8 cellular contexts compared by ENCODE assay signal in the genomic region with DNA sequence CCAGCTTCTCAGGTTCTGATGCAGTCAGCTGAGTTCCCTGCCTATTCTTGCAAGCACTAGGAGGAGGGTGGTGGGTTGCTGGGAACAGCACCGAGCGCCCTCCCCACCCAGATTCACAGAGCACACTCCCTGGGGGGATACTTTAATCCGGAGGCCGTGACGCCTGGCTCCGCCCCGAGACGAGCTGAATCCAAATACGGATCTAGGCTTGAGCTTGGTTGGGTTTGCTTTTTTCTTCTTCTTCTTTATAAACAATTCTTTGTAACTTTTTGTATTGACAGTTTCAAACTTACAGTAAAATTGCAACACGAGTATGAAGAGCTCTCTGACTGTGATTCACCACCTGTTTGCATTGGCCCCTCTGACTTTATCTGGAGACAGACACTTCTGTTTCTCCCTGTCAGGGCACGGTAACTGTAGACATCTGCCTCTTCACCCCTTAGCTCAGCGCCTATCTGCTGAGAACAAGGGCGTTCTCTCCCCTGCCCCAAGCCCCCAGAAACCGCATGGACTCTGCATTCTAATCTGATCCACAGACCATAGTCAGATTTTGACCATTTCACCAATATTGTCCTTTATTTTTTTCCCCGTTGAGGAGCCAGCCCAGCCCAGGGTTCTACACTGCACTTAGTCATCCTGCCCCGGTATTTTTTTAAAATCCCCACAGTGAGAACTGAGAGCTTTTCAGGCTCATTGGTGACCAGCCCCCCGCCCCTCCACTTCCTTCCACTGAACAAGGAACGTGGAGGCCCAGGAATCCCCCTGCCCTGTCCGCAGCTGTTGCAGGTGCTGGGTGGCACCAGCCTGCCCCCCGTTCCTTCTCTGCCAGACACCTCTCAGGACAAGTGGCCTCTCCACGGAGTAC. TPM values are rescaled to one million over a fixed set of nuclear protein-coding genes. Genes with fewer than 3 reads are reported as not detected.
DNase-seq lines count a peak whose midpoint lies in the region; ATAC-seq, FAIRE-seq and TF ChIP-seq lines count a peak whose summit lies in the region.

No MANE protein-coding gene starts in this region.

- H3K36me3 ChIP-seq in HepG2 (replicated peaks in 1 of 2; ENCODE audit: control insufficient read depth in 1 of 2, insufficient read depth in 2 of 2, low read length in 2 of 2) (peaks cover 0 to 7% of the 10 kb centered on the region in 2 experiments; a peak in 2 of 5 replicates), right lobe of liver (no peaks in the 10 kb centered on the region), stomach (peaks cover 3 to 33% (median 29%) of the 10 kb centered on the region in 4 donors)

- peak overlapping the region; percentile 59 for H3K4me2 ChIP-seq in HepG2 (ENCODE audit: low read depth, low read length)

- in situ Hi-C loops in HepG2 (cut with HindIII; ENCODE audit: extremely low pct_ligation_motif_present, low pct_unique_long_range_greater_than_20kb): no loop called here
- in situ Hi-C loops in ACHN (cut with HindIII; ENCODE audit: low pct_ligation_motif_present, low pct_unique_long_range_greater_than_20kb, low sequenced_read_pairs): no loop called here

- peak overlapping the region; percentile 24 for H3K27ac ChIP-seq in HepG2 (ENCODE audit: extremely low read length, insufficient read depth, low read length)
- no peak overlapping the region for H3K27ac ChIP-seq in right lobe of liver
- H3K27ac ChIP-seq in stomach: peak overlapping the region in 4 of 5 donors; percentile 25 to 68 (median 66)

- peaks cover 41% of the 10 kb centered on the region for H3K4me1 ChIP-seq in HepG2 (ENCODE audit: insufficient read depth, low read length)
- peaks cover 0 to 9% (median 4%) of the 10 kb centered on the region in 4 donors for H3K4me1 ChIP-seq in right lobe of liver
- peaks cover 8 to 57% (median 28%) of the 10 kb centered on the region in 4 donors for H3K4me1 ChIP-seq in stomach

- ATAC-seq in HepG2 (peak; percentile 60), right lobe of liver (no peak), HG03442 (IDR thresholded peaks at IDR 0.05; ENCODE audit: unreplicated experiment) (peak; percentile 41), left ventricle myocardium superior (peak; percentile 39), HG03565 (IDR thresholded peaks at IDR 0.05; ENCODE audit: unreplicated experiment) (no peak)

- CTCF ChIA-PET in HepG2 (lab: Yijun Ruan, JAX; ENCODE audit: low intra/inter-chr PET ratio, low total read pairs): interaction anchor here (1.3 kb wide), 1 partner anchor 13 kb away, joined by 4 read pairs; no protein-coding TSS in a partner anchor

- peaks cover 4% of the 10 kb centered on the region for H3K79me2 ChIP-seq in HepG2 (ENCODE audit: insufficient read depth, low read length)

- H3K4me3 ChIP-seq in HepG2 (replicated peaks in 1 of 3; ENCODE audit: insufficient read depth in 1 of 3, low read depth in 2 of 3, low read length in 3 of 3) (peak overlapping the region in 1 of 3 experiments; percentile 37; a peak in 2 of 6 replicates), right lobe of liver (no peak overlapping the region), stomach (peak overlapping the region in 1 of 4 donors; percentile 8)

- TF ChIP-seq CTCF in HepG2 (CRISPR knock-in tag; IDR thresholded peaks at IDR 0.05) (no peak), right lobe of liver (IDR thresholded peaks at IDR 0.05) (no peak), stomach (IDR thresholded peaks at IDR 0.05) (no peak)

- peak overlapping the region; percentile 44 for H3K9ac ChIP-seq in HepG2 (ENCODE audit: insufficient read depth, low read depth, low read length)

- no peak for TF ChIP-seq POLR2A in HepG2 (IDR thresholded peaks at IDR 0.05; ENCODE audit: insufficient read depth in 1 of 2, low read depth in 2 of 2, low read length in 2 of 2)
- TF ChIP-seq POLR2A in right lobe of liver (IDR thresholded peaks at IDR 0.05): no peak
- no peak for TF ChIP-seq POLR2A in stomach (IDR thresholded peaks at IDR 0.05)

- intact Hi-C loops in HepG2 (cut with micrococcal nuclease; ENCODE audit: unreplicated experiment) (no loop called here), right lobe of liver (cut with DNase I) (no loop called here), left ventricle myocardium superior (cut with micrococcal nuclease) (no loop called here), stomach (cut with DNase I; ENCODE audit: low total_unique reads) (no loop called here)

- 49% methylated on average over 21 of the region's 21 CpGs for WGBS in HepG2 (ENCODE audit: low lambda C conversion rate)
- WGBS in right lobe of liver (ENCODE audit: insufficient coverage, low coverage, low lambda C conversion rate, missing lambda C conversion rate): 56% methylated on average over 17 of the region's 21 CpGs
- 24 to 42% (median 33%) methylated on average over 20 to 21 of the region's 21 CpGs for WGBS in stomach, 5 donors

- peaks cover 3% of the 10 kb centered on the region; the same call in 1 of the 2 replicates for H4K20me1 ChIP-seq in HepG2 (ENCODE audit: insufficient read depth, low read length)

- H3K9me3 ChIP-seq in HepG2 (ENCODE audit: low read length) (no peaks in the 10 kb centered on the region), right lobe of liver (no peaks in the 10 kb centered on the region), stomach (no peaks in the 10 kb centered on the region)

- no peak overlapping the region for H2AFZ ChIP-seq in HepG2 (ENCODE audit: low read length)

- FAIRE-seq in HepG2 (lab: Jason Lieb, UNC): peak; percentile 75

- peak; percentile 68 for DNase-seq in HepG2 (ENCODE audit: low spot score)
- DNase-seq in right lobe of liver: no peak
- peak; percentile 76 to 81 for DNase-seq in activated T-cell treated with anti-CD3 and anti-CD28 coated beads, Interleukin-2, amount 50 U/mL, for 48 hours
- no peak for DNase-seq in left ventricle myocardium superior
- no peak for DNase-seq in stomach
- no peak for DNase-seq in ACHN

- H3K27me3 ChIP-seq in HepG2 (ENCODE audit: control insufficient read depth in 1 of 2, insufficient read depth in 2 of 2, low read length in 2 of 2): no peaks in the 10 kb centered on the region; a peak in 1 of 5 replicates
- H3K27me3 ChIP-seq in right lobe of liver: no peaks in the 10 kb centered on the region
- no peaks in the 10 kb centered on the region for H3K27me3 ChIP-seq in stomach

- TF ChIP-seq RAD21 in HepG2 (CRISPR knock-in tag; IDR thresholded peaks at IDR 0.05): no peak

- TF ChIP-seq EP300 in HepG2 (IDR thresholded peaks at IDR 0.05; ENCODE audit: low read depth in 2 of 2, low read length in 2 of 2) (peak in 1 of 2 experiments; percentile 28; a peak in 1 of 4 replicates), HepG2 (CRISPR knock-in tag; IDR thresholded peaks at IDR 0.05; ENCODE audit: borderline replicate concordance) (no peak), stomach (IDR thresholded peaks at IDR 0.05) (no peak)

- no TSS peak for BruUV-seq in HepG2 (replicated peaks; lab: Mats Ljungman, UMichigan)

- POLR2A ChIA-PET in HepG2 (lab: Yijun Ruan, JAX): interaction anchor here (0.6 to 2.7 kb wide), 11 partner anchors 9 to 107 kb away, joined by 3 to 18 read pairs (median 7); a partner anchor contains a TSS

RNA-seq across cellular contexts. Expression of a gene that starts 11.5 kb away (rescaled TPM):
- total RNA-seq in HepG2 (2016; rRNA removed; fragmentation: Illumina TruSeq; extraction: Trizol) (11.0 and 14.6 TPM in 2 replicates), right lobe of liver (10 to 100 TPM in 2 of 6 experiments, 1 to 10 TPM in 4; 3.7 to 16.2 (median 5.0) TPM), left ventricle myocardium superior (48.3 TPM), stomach (100 to 1,000 TPM in 1 of 5 donors, 10 to 100 TPM in 3, 1 to 10 TPM in 1; 8.0 to 105 (median 29.5) TPM)
- total RNA-seq in HepG2 (2016; cell fraction: cytosol; rRNA removed; fragmentation: Illumina TruSeq; extraction: Trizol; ENCODE audit: low read depth): 10.8 and 12.5 TPM in 2 replicates
- total RNA-seq in HepG2 (2016; cell fraction: insoluble cytoplasmic fraction; rRNA removed; fragmentation: Illumina TruSeq; extraction: Trizol): 9.8 and 14.8 TPM in 2 replicates
- 18.2 and 24.9 TPM in 2 replicates for total RNA-seq in HepG2 (2016; cell fraction: membrane; rRNA removed; fragmentation: Illumina TruSeq; extraction: Trizol)
- total RNA-seq in HepG2 (2016; cell fraction: nucleus; rRNA removed; fragmentation: Illumina TruSeq; extraction: Trizol): 14.1 and 17.3 TPM in 2 replicates
- polyA plus RNA-seq in HepG2 (2011; rRNA removed) (31.3 and 32.2 TPM in 2 replicates), stomach (10 to 100 TPM in 2 of 3 donors, 1 to 10 TPM in 1; 3.2 to 36.4 (median 13.6) TPM)
- polyA plus RNA-seq in HepG2 (2011; cell fraction: cytosol; rRNA removed): 28.4 and 38.7 TPM in 2 replicates
- 37.5 and 40.2 TPM in 2 replicates for polyA plus RNA-seq in HepG2 (2011; cell fraction: nucleus; rRNA removed)
- polyA plus RNA-seq in HepG2 (2012): 10.8 and 12.9 TPM in 2 replicates
- polyA plus RNA-seq in HepG2 (2016; cell fraction: cytosol; fragmentation: Illumina TruSeq; extraction: Trizol; ENCODE audit: low read depth): 19.8 and 23.7 TPM in 2 replicates
- polyA plus RNA-seq in HepG2 (2016; cell fraction: insoluble cytoplasmic fraction; fragmentation: Illumina TruSeq; extraction: Trizol; ENCODE audit: low read depth): 19.7 and 25.0 TPM in 2 replicates
- polyA plus RNA-seq in HepG2 (2016; cell fraction: membrane; fragmentation: Illumina TruSeq; extraction: Trizol; ENCODE audit: low read depth): 27.0 and 27.4 TPM in 2 replicates
- polyA plus RNA-seq in HepG2 (2016; cell fraction: nucleus; fragmentation: Illumina TruSeq; extraction: Trizol; ENCODE audit: insufficient read depth, low read depth): 24.9 and 31.1 TPM in 2 replicates
- polyA minus RNA-seq in HepG2 (2011; rRNA and poly(A)+ RNA removed; ENCODE audit: low replicate concordance): 46.1 and 174 TPM in 2 replicates
- polyA minus RNA-seq in HepG2 (2011; cell fraction: cytosol; rRNA and poly(A)+ RNA removed): 32.2 and 38.9 TPM in 2 replicates
- 32.4 and 35.6 TPM in 2 replicates for polyA minus RNA-seq in HepG2 (2011; cell fraction: nucleus; rRNA and poly(A)+ RNA removed)

RNA-seq across cellular contexts. Expression of a gene that starts 21.8 kb away (rescaled TPM):
- total RNA-seq in HepG2 (2016; rRNA removed; fragmentation: Illumina TruSeq; extraction: Trizol) (1.4 and 1.8 TPM in 2 replicates), right lobe of liver (10 to 100 TPM in 3 of 6 experiments, 1 to 10 TPM in 3; 3.7 to 20.0 (median 9.3) TPM), left ventricle myocardium superior (9.0 TPM), stomach (10 to 100 TPM in 3 of 5 donors, 1 to 10 TPM in 2; 7.2 to 27.5 (median 11.7) TPM)
- 0.40 and 0.44 TPM in 2 replicates for total RNA-seq in HepG2 (2016; cell fraction: cytosol; rRNA removed; fragmentation: Illumina TruSeq; extraction: Trizol; ENCODE audit: low read depth)
- total RNA-seq in HepG2 (2016; cell fraction: insoluble cytoplasmic fraction; rRNA removed; fragmentation: Illumina TruSeq; extraction: Trizol): 1.3 TPM in 2 replicates
- 1.3 and 1.4 TPM in 2 replicates for total RNA-seq in HepG2 (2016; cell fraction: membrane; rRNA removed; fragmentation: Illumina TruSeq; extraction: Trizol)
- total RNA-seq in HepG2 (2016; cell fraction: nucleus; rRNA removed; fragmentation: Illumina TruSeq; extraction: Trizol): 2.7 and 3.3 TPM in 2 replicates
- polyA plus RNA-seq in HepG2 (2011; rRNA removed) (1.1 and 1.3 TPM in 2 replicates), stomach (1 to 10 TPM; 3.2 to 5.4 (median 5.3) TPM)
- 0.43 and 0.51 TPM in 2 replicates for polyA plus RNA-seq in HepG2 (2011; cell fraction: cytosol; rRNA removed)
- polyA plus RNA-seq in HepG2 (2011; cell fraction: nucleus; rRNA removed): 9.3 TPM in 2 replicates
- 4.2 and 6.2 TPM in 2 replicates for polyA plus RNA-seq in HepG2 (2012)
- 0.32 and 0.34 TPM in 2 replicates for polyA plus RNA-seq in HepG2 (2016; cell fraction: cytosol; fragmentation: Illumina TruSeq; extraction: Trizol; ENCODE audit: low read depth)
- 2.6 and 3.8 TPM in 2 replicates for polyA plus RNA-seq in HepG2 (2016; cell fraction: insoluble cytoplasmic fraction; fragmentation: Illumina TruSeq; extraction: Trizol; ENCODE audit: low read depth)
- polyA plus RNA-seq in HepG2 (2016; cell fraction: membrane; fragmentation: Illumina TruSeq; extraction: Trizol; ENCODE audit: low read depth): 0.70 and 0.76 TPM in 2 replicates
- polyA plus RNA-seq in HepG2 (2016; cell fraction: nucleus; fragmentation: Illumina TruSeq; extraction: Trizol; ENCODE audit: insufficient read depth, low read depth): 16.0 and 18.9 TPM in 2 replicates
- 2.1 and 4.2 TPM in 2 replicates for polyA minus RNA-seq in HepG2 (2011; rRNA and poly(A)+ RNA removed; ENCODE audit: low replicate concordance)
- 1.8 and 2.5 TPM in 2 replicates for polyA minus RNA-seq in HepG2 (2011; cell fraction: cytosol; rRNA and poly(A)+ RNA removed)
- 3.6 and 4.4 TPM in 2 replicates for polyA minus RNA-seq in HepG2 (2011; cell fraction: nucleus; rRNA and poly(A)+ RNA removed)

Comparison
In these comparisons a context has a peak if more than half of its experiments do, and no peak if none do; other contexts are left out.
1. ATAC-seq: peak in HepG2 (single experiment), HG03442 (single experiment) and left ventricle myocardium superior (single experiment); none in right lobe of liver (0 of 4) and HG03565 (single experiment).
2. DNase-seq: peak in HepG2 (single experiment) and activated T-cell treated with anti-CD3 and anti-CD28 coated beads, Interleukin-2, amount 50 U/mL, for 48 hours (2 of 2); none in right lobe of liver (0 of 3), left ventricle myocardium superior (single experiment), stomach (single experiment) and ACHN (single experiment).
3. H3K27ac ChIP-seq: peak in HepG2 (single experiment) and stomach (4 of 5); none in right lobe of liver (0 of 3).